9 cellular contexts compared by ENCODE assay signal in genomic region chr10:59880976-59881510, GRCh38. TPM values are rescaled to one million over a fixed set of nuclear protein-coding genes. Genes with fewer than 3 reads are reported as not detected.
DNase-seq lines count a peak whose midpoint lies in the region; ATAC-seq and TF ChIP-seq lines count a peak whose summit lies in the region.
"Had no signal": no experiment of that assay in that cellular context is flagged by ENCODE, and none has a peak within 500 bp of the region (broad histone marks: within the 10 kb centered on the region; RNA-seq: fewer than 3 reads in every experiment).

No MANE protein-coding gene starts in this region.

- peaks cover 90% of the 10 kb centered on the region for H3K79me2 ChIP-seq in PC-3 (ENCODE audit: low read length)

- no peak for TF ChIP-seq CTCF in PC-3 (conservative IDR thresholded peaks at IDR 0.05; ENCODE audit: low read depth, low read length)

- H3K9me2 ChIP-seq in PC-3 (replicated peaks; ENCODE audit: low read length) = no peaks in the 10 kb centered on the region

- H3K27ac ChIP-seq in PC-3 (ENCODE audit: low read length) = no peak overlapping the region

- no TSS peak for BruUV-seq in PC-3 (replicated peaks; lab: Mats Ljungman, UMichigan)

- peak overlapping the region; percentile 65 for H3K4me3 Mint-ChIP-seq in activated T-cell treated with anti-CD3 and anti-CD28 coated beads, Interleukin-2, amount 50 U/mL, for 24 hours

- H3K4me1 Mint-ChIP-seq in activated T-cell treated with anti-CD3 and anti-CD28 coated beads, Interleukin-2, amount 50 U/mL, for 24 hours (ENCODE audit: low read depth) = peaks cover 91% of the 10 kb centered on the region

- H3K4me2 ChIP-seq in PC-3 (ENCODE audit: low read length) = no peak overlapping the region

- H3K9ac ChIP-seq in PC-3 (ENCODE audit: low read length) = no peak overlapping the region

- H3F3A ChIP-seq in PC-3 (ENCODE audit: low read length, unreplicated experiment) = no peaks in the 10 kb centered on the region

- H4K20me1 ChIP-seq in PC-3 (ENCODE audit: low read length) = no peaks in the 10 kb centered on the region; the same call in 1 of the 2 replicates

- no peak overlapping the region for H3K4me3 ChIP-seq in PC-3 (ENCODE audit: low read length)

- H3K27me3 ChIP-seq in PC-3 (ENCODE audit: low read length) = no peaks in the 10 kb centered on the region

- no peaks in the 10 kb centered on the region for H3K27me3 Mint-ChIP-seq in activated T-cell treated with anti-CD3 and anti-CD28 coated beads, Interleukin-2, amount 50 U/mL, for 24 hours

- POLR2A ChIA-PET in PC-3 (lab: Charles Lee; ENCODE audit: unreplicated experiment) = no interaction called here

- no peak overlapping the region for H2AFZ ChIP-seq in PC-3 (ENCODE audit: low read length)

- ATAC-seq in HG03095 (IDR thresholded peaks at IDR 0.05; ENCODE audit: unreplicated experiment) = peak; percentile 68
- ATAC-seq in PC-3 = no peak

- CTCF ChIA-PET in PC-3 (lab: Charles Lee) = no interaction called here

- peaks cover 3% of the 10 kb centered on the region for H3K9me3 Mint-ChIP-seq in activated T-cell treated with anti-CD3 and anti-CD28 coated beads, Interleukin-2, amount 50 U/mL, for 24 hours

- H3K9me3 ChIP-seq in PC-3 (ENCODE audit: low read length) = no peaks in the 10 kb centered on the region

- H3K27ac Mint-ChIP-seq in activated T-cell treated with anti-CD3 and anti-CD28 coated beads, Interleukin-2, amount 50 U/mL, for 24 hours = peak overlapping the region; percentile 96

- peaks cover 28% of the 10 kb centered on the region for H3K36me3 Mint-ChIP-seq in activated T-cell treated with anti-CD3 and anti-CD28 coated beads, Interleukin-2, amount 50 U/mL, for 24 hours (ENCODE audit: low read depth)

- intact Hi-C loops in PC-3 (cut with micrococcal nuclease) = no loop called here

- no peaks in the 10 kb centered on the region; the same call in 1 of the 2 replicates for H3K36me3 ChIP-seq in PC-3 (ENCODE audit: low read depth, low read length)

- peak; percentile 19 for DNase-seq in GM19238 (ENCODE audit: insufficient read length, low spot score)
- peak; percentile 76 for DNase-seq in activated T-cell treated with anti-CD3 and anti-CD28 coated beads, Interleukin-2, amount 50 U/mL, for 24 hours
- DNase-seq in stimulated activated CD4-positive, alpha-beta T cell treated with anti-CD3 and anti-CD28 coated beads, Interleukin-4, amount 100 ng/mL, for 48 hours (ENCODE audit: low read depth in 2 of 2) = peak; percentile 50 to 77
- DNase-seq in NCI-H748 treated with DMSO at 0.1 percent for 48 hours (lab: John Stamatoyannopoulos, UW) = no peak
- no peak for DNase-seq in PC-3
- DNase-seq in DMS 273 treated with DMSO at 0.1 percent for 48 hours (lab: John Stamatoyannopoulos, UW) = no peak
- DNase-seq in occipital lobe (lab: John Stamatoyannopoulos, UW) = no peak
- DNase-seq: IMR-90 had no signal

- H3K4me1 ChIP-seq in PC-3 (ENCODE audit: insufficient read depth, low read length) = peaks cover 23% of the 10 kb centered on the region

RNA-seq across cellular contexts. Expression of gene CCDC6, which starts 25.3 kb away (rescaled TPM):
- total RNA-seq in PC-3 (2014; rRNA removed) = 37.6 and 46.1 TPM in 2 replicates
- 32.3 TPM for total RNA-seq in occipital lobe

Comparison
In these comparisons a context has a peak if more than half of its experiments do, and no peak if none do; other contexts are left out.
1. DNase-seq: peak in GM19238 (single experiment), activated T-cell treated with anti-CD3 and anti-CD28 coated beads, Interleukin-2, amount 50 U/mL, for 24 hours (single experiment) and stimulated activated CD4-positive, alpha-beta T cell treated with anti-CD3 and anti-CD28 coated beads, Interleukin-4, amount 100 ng/mL, for 48 hours (2 of 2); none in NCI-H748 treated with DMSO at 0.1 percent for 48 hours (single experiment), PC-3 (single experiment), DMS 273 treated with DMSO at 0.1 percent for 48 hours (single experiment) and occipital lobe (single experiment).